8 cellular contexts compared by ENCODE assay signal in the genomic region with DNA sequence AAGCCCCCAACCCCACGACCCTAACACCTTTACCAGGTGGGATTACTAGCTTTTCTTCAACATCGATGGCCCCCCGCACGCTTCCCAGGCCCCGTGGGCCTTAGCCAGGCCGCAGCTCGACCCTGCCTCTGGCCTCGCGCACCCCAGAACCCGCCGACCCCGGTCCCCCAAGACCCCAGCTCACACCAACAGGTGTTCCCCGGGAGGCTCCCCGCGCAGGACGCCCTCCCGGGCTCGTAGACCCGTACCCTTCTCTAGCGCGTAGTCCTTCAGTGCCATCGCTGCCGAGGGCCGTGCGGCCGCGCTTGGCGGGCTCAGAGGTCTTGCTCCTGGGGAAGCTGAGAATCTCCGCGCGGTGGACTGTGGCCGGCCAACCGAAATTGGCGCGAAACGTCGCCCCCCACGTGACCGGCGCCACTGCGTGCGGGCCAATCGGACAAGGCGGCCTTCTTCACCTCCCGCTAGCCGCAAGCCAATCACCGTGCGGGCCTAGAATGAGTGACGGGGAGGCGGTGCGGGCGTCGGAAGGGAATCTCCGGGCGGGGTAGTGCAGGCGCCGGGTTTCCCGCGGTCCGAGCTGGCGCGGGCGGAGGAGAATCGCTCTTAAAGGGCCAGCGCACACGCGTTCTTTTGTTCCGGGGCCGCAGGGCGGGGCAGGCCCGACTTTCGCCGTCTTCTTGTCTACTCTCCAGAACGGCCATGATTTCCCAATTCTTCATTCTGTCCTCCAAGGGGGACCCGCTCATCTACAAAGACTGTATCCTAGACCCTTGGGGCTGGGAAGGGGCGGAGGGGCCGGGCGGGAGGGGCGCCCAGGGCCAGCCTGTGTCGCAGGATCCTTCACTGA. TPM values are rescaled to one million over a fixed set of nuclear protein-coding genes. Genes with fewer than 3 reads are reported as not detected.
DNase-seq lines count a peak whose midpoint lies in the region; ATAC-seq, FAIRE-seq and TF ChIP-seq lines count a peak whose summit lies in the region.

A gene with protein sequence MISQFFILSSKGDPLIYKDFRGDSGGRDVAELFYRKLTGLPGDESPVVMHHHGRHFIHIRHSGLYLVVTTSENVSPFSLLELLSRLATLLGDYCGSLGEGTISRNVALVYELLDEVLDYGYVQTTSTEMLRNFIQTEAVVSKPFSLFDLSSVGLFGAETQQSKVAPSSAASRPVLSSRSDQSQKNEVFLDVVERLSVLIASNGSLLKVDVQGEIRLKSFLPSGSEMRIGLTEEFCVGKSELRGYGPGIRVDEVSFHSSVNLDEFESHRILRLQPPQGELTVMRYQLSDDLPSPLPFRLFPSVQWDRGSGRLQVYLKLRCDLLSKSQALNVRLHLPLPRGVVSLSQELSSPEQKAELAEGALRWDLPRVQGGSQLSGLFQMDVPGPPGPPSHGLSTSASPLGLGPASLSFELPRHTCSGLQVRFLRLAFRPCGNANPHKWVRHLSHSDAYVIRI (plus strand): TSS at position 628 of the 847 bp plus-strand sequence. CDS start 72 bp downstream, at position 700.
Gene MCM7, minus strand, starts transcription at position 382 of the 847 bp plus-strand sequence. Its CDS starts 103 bp downstream, at position 279.

- H3K4me3 ChIP-seq in ACC112 (ENCODE audit: low read depth, low read length) (peak within 1 kb of the TSS; percentile 93), breast epithelium (peak within 1 kb of the TSS; percentile 80 to 88 (median 86)), iPS-20b (ENCODE audit: low read length) (peak within 1 kb of the TSS; percentile 96), small intestine (ENCODE audit: low read depth in 1 of 2, low read length in 2 of 2) (peak within 1 kb of the TSS; percentile 80 to 89)

- H3K36me3 ChIP-seq in ACC112 (ENCODE audit: insufficient read depth, low read length) (peaks cover 31% of the 10 kb centered on the region; the same call in 1 of the 2 replicates), breast epithelium (no peaks in the 10 kb centered on the region), iPS-20b (ENCODE audit: insufficient read depth, low read depth, low read length) (peaks cover 69% of the 10 kb centered on the region), small intestine (ENCODE audit: control insufficient read depth in 2 of 2, insufficient read depth in 2 of 2, low read length in 2 of 2) (peaks cover 13 to 19% of the 10 kb centered on the region in 2 donors)

- H3K27me3 ChIP-seq in ACC112 (ENCODE audit: insufficient read depth, low read length) (no peaks in the 10 kb centered on the region), breast epithelium (no peaks in the 10 kb centered on the region), iPS-20b (ENCODE audit: insufficient read depth, low read length) (no peaks in the 10 kb centered on the region), small intestine (ENCODE audit: control insufficient read depth in 2 of 2, insufficient read depth in 2 of 2, low read length in 2 of 2) (no peaks in the 10 kb centered on the region)

- peak within 1 kb of the TSS; percentile 100 for H3K9ac ChIP-seq in iPS-20b (ENCODE audit: low read depth, low read length)

- WGBS in small intestine, 3 donors = 0 to 1% (median 1%) methylated on average over 80 of the region's 80 CpGs

- DNase-seq in NCI-H2196 treated with DMSO at 0.1 percent for 48 hours (lab: John Stamatoyannopoulos, UW; ENCODE audit: unreplicated experiment) (peak; percentile 98), breast epithelium (ENCODE audit: low spot score in 2 of 2) (peak; percentile 98 to 99), small intestine (peak; percentile 99)

- intact Hi-C loops in breast epithelium (cut with DNase I; ENCODE audit: low total_unique reads) = no loop called here

- peaks cover 7% of the 10 kb centered on the region for H3K4me1 ChIP-seq in ACC112 (ENCODE audit: control insufficient read depth, insufficient read depth, low read length, unreplicated experiment)
- peaks cover 0 to 18% of the 10 kb centered on the region in 2 donors for H3K4me1 ChIP-seq in breast epithelium
- H3K4me1 ChIP-seq in iPS-20b (ENCODE audit: insufficient read depth, low read length) = 0 out of 2 replicates have a peak, but pooled peaks cover 2% of the 10 kb centered on the region
- peaks cover 3 to 9% of the 10 kb centered on the region in 2 donors for H3K4me1 ChIP-seq in small intestine (ENCODE audit: control insufficient read depth in 2 of 2, insufficient read depth in 1 of 2, low read depth in 1 of 2, low read length in 1 of 2)

- peak; percentile 14 for TF ChIP-seq POLR2A in breast epithelium (IDR thresholded peaks at IDR 0.05)

- H3K27ac ChIP-seq in ACC112 (ENCODE audit: low read depth, low read length) (peak within 1 kb of the TSS; percentile 95), VCaP (peak within 1 kb of the TSS; percentile 92), breast epithelium (peak within 1 kb of the TSS; percentile 95 to 96), iPS-20b (ENCODE audit: low read length) (peak within 1 kb of the TSS; percentile 100), small intestine (ENCODE audit: low read depth in 1 of 2, low read length in 1 of 2) (peak within 1 kb of the TSS; percentile 63 to 88)

- ATAC-seq in GM18870 (IDR thresholded peaks at IDR 0.05; ENCODE audit: unreplicated experiment) (peak; percentile 61), HG03135 (IDR thresholded peaks at IDR 0.05; ENCODE audit: unreplicated experiment) (peak; percentile 80)

- peaks cover 28% of the 10 kb centered on the region for H3K79me2 ChIP-seq in ACC112 (ENCODE audit: control insufficient read depth, insufficient read depth, low read length, unreplicated experiment)

- H3K9me3 ChIP-seq in breast epithelium (no peaks in the 10 kb centered on the region), iPS-20b (ENCODE audit: insufficient read depth, low read depth, low read length) (no peaks in the 10 kb centered on the region), small intestine (ENCODE audit: control insufficient read depth, low read depth) (no peaks in the 10 kb centered on the region)

- no peak for FAIRE-seq in small intestine (lab: Jason Lieb, UNC)

- TF ChIP-seq CTCF in VCaP (conservative IDR thresholded peaks at IDR 0.05) (no peak), breast epithelium (IDR thresholded peaks at IDR 0.05) (no peak)

- peak within 1 kb of the TSS; percentile 40 for H2AFZ ChIP-seq in ACC112 (ENCODE audit: low read length, unreplicated experiment)

RNA-seq across cellular contexts. Expression of the first gene that starts in this region (rescaled TPM):
- 10 to 100 TPM; 13.8 to 23.3 (median 18.7) TPM for total RNA-seq in breast epithelium
- 10 to 100 TPM; 15.7 to 20.6 (median 18.6) TPM for polyA plus RNA-seq in small intestine

RNA-seq across cellular contexts. Expression of gene MCM7, which starts in this region (rescaled TPM):
- 10 to 100 TPM; 46.9 to 51.7 (median 50.1) TPM for total RNA-seq in breast epithelium
- 10 to 100 TPM; 35.8 to 80.2 (median 46.5) TPM for polyA plus RNA-seq in small intestine

Comparison
In these comparisons a context has a peak if more than half of its experiments do, and no peak if none do; other contexts are left out.
1. Peak in every context shown above with its lines: DNase-seq, ATAC-seq, H3K4me3 ChIP-seq and H3K27ac ChIP-seq.